ENCODE assay signal across 8 cellular contexts in the genomic region with DNA sequence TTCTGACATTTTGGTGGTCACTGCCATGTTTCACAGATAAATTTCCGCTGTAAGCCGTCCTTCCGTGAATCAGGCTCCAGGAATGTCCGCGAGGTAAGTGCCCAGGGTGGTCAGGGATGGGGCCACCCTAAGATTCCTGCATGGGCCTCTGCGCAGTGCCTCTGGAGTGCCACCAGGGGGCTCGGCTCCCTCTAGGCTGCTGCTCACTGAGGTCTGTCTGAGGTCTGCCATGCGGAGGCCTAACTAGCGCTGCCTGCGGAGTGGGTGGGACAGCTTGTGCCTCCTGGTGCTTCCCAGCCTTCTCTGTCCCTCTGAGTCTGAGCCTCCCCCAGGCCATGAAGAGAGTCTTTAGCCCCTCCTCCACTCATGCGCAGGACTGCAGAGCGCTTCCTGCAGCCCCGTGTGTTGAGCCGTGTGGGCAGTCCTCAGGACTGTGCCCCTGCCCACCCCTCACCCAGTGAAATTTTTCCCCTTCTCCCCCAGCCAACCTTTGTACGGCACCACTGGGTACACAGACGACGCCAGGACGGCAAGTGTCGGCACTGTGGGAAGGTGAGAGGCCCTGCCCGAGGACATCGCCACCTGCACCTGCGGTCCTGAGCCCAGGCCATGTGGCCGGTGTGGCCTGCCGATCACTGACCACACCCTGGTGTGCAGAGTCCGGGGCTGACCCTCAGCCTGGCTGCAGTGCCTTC. TPM values are rescaled to one million over a fixed set of nuclear protein-coding genes. Genes with fewer than 3 reads are reported as not detected.
DNase-seq lines count a peak whose midpoint lies in the region; ATAC-seq and TF ChIP-seq lines count a peak whose summit lies in the region.

No MANE protein-coding gene starts in this region.

- no peak overlapping the region for H3K27ac ChIP-seq in trophoblast cell (ENCODE audit: low read depth, low read length)

- peaks cover 0 to 6% of the 10 kb centered on the region in 2 experiments for H3K4me1 ChIP-seq in trophoblast cell (ENCODE audit: control insufficient read depth in 1 of 2, insufficient read depth in 2 of 2, low read length in 2 of 2)

- no peak overlapping the region for H2BK12ac ChIP-seq in trophoblast cell (ENCODE audit: low read length)

- H3K79me2 ChIP-seq in trophoblast cell (ENCODE audit: control insufficient read depth, insufficient read depth, low read length, poor library complexity): no peaks in the 10 kb centered on the region

- no CpG with 5 or more reads among the region's 25 CpGs for WGBS in trophoblast cell (ENCODE audit: extremely low coverage, insufficient coverage, insufficient read length)

- H4K12ac ChIP-seq in trophoblast cell (ENCODE audit: low read depth, low read length): no peak overlapping the region

- H2AFZ ChIP-seq in trophoblast cell (ENCODE audit: insufficient read depth, low read length, poor library complexity): no peak overlapping the region

- no peaks in the 10 kb centered on the region for H3K27me3 ChIP-seq in trophoblast cell (ENCODE audit: insufficient read depth, low read length)

- no peaks in the 10 kb centered on the region for H3K9me3 ChIP-seq in trophoblast cell (ENCODE audit: insufficient read depth, low read depth, low read length)

- no peak overlapping the region for H3K4me2 ChIP-seq in trophoblast cell (ENCODE audit: low read length)

- no peak overlapping the region for H3K4ac ChIP-seq in trophoblast cell (ENCODE audit: low read depth, low read length)

- DNase-seq in NCI-H1092 treated with DMSO at 0.1 percent for 48 hours (lab: John Stamatoyannopoulos, UW) (peak; percentile 32), NCI-H1092 (lab: John Stamatoyannopoulos, UW) (no peak), NCI-H526 treated with DMSO at 0.1 percent for 48 hours (lab: John Stamatoyannopoulos, UW) (peak; percentile 34), fibroblast of pulmonary artery (ENCODE audit: low read depth) (peak; percentile 80), trophoblast cell (peak; percentile 46 to 58)
- peak; percentile 63 for DNase-seq in activated T-cell treated with anti-CD3 and anti-CD28 coated beads, Interleukin-2, amount 50 U/mL, for 1 hour

- H3K23ac ChIP-seq in trophoblast cell (ENCODE audit: low read length): no peak overlapping the region

- H3K18ac ChIP-seq in trophoblast cell (ENCODE audit: low read length): no peak overlapping the region

- no peak overlapping the region for H2AK5ac ChIP-seq in trophoblast cell (ENCODE audit: low read length)

- H3K9ac ChIP-seq in trophoblast cell (ENCODE audit: low read length): no peak overlapping the region

- H3K79me1 ChIP-seq in trophoblast cell (ENCODE audit: low read length): no peaks in the 10 kb centered on the region

- H2BK120ac ChIP-seq in trophoblast cell (ENCODE audit: insufficient read depth, low read length, poor library complexity): no peak overlapping the region

- ATAC-seq in HG02798 (IDR thresholded peaks at IDR 0.05; ENCODE audit: poor library complexity, unreplicated experiment) (peak; percentile 46), HG03457 (IDR thresholded peaks at IDR 0.05; ENCODE audit: unreplicated experiment) (no peak)

- peak; percentile 95 for TF ChIP-seq CTCF in fibroblast of pulmonary artery (IDR thresholded peaks at IDR 0.05; ENCODE audit: low read length, missing control alignments)

- no peak overlapping the region for H4K8ac ChIP-seq in trophoblast cell (ENCODE audit: low read depth, low read length)

- H3K14ac ChIP-seq in trophoblast cell (ENCODE audit: low read length): no peak overlapping the region

- H3K36me3 ChIP-seq in trophoblast cell (ENCODE audit: control insufficient read depth in 1 of 2, insufficient read depth in 2 of 2, low read length in 2 of 2): peaks cover 55 to 57% of the 10 kb centered on the region in 2 experiments

- H3K4me3 ChIP-seq in fibroblast of pulmonary artery (replicated peaks; ENCODE audit: low read depth, low read length) (no peak overlapping the region), trophoblast cell (ENCODE audit: low read depth, low read length) (no peak overlapping the region)

- no peak overlapping the region for H4K91ac ChIP-seq in trophoblast cell (ENCODE audit: low read depth, low read length)

- H2BK5ac ChIP-seq in trophoblast cell (ENCODE audit: low read depth, low read length, poor library complexity): no peak overlapping the region

RNA-seq across cellular contexts. Expression of a gene that starts 11.9 kb away (rescaled TPM):
- 2,817 and 2,859 TPM in 2 replicates for polyA plus RNA-seq in trophoblast cell (2013)

RNA-seq across cellular contexts. Expression of a gene that starts 22.0 kb away (rescaled TPM):
- 0.40 and 0.57 TPM in 2 replicates for polyA plus RNA-seq in trophoblast cell (2013)

RNA-seq across cellular contexts. Expression of a gene that starts 22.3 kb away (rescaled TPM):
- 79.6 and 80.8 TPM in 2 replicates for polyA plus RNA-seq in trophoblast cell (2013)
